In genomic region chr5:38154615-38155204, GRCh38 we compare ENCODE assay signal across 16 cellular contexts.
"Had no signal": no experiment of that assay in that cellular context is flagged by ENCODE, and none has a peak within 500 bp of the region (broad histone marks: within the 10 kb centered on the region; RNA-seq: fewer than 3 reads in every experiment).

No MANE protein-coding gene starts in this region.

- H3K27me3 ChIP-seq: ascending aorta, breast epithelium, pancreas, sigmoid colon, uterus had no signal

- H3K36me3 ChIP-seq: ascending aorta, breast epithelium, heart right ventricle, pancreas, sigmoid colon, uterus had no signal

- ATAC-seq: heart right ventricle, left cardiac atrium, pancreas had no signal

- H3K27ac ChIP-seq: ascending aorta, breast epithelium, heart right ventricle, pancreas, sigmoid colon, uterus had no signal

- FAIRE-seq: frontal cortex, pancreas had no signal

- H3K9me3 ChIP-seq: ascending aorta, breast epithelium, heart right ventricle, pancreas, sigmoid colon, uterus had no signal

- H3K4me1 ChIP-seq: ascending aorta, breast epithelium, heart right ventricle, pancreas, sigmoid colon, uterus had no signal

- H3K4me3 ChIP-seq: ascending aorta, breast epithelium, heart right ventricle, pancreas, sigmoid colon, uterus had no signal

- DNase-seq: activated CD4-positive, alpha-beta T cell treated with anti-CD3 and anti-CD28 coated beads for 1 hour; activated CD4-positive, alpha-beta T cell treated with anti-CD3 and anti-CD28 coated beads, Interleukin-2, amount 50 U/mL, for 4 hours; activated naive CD4-positive, alpha-beta T cell treated with anti-CD3 and anti-CD28 coated beads, Interleukin-2, amount 10 ng/mL, durations not matched to agents 7 days and 5 days; activated T-cell treated with anti-CD3 and anti-CD28 coated beads for 4 hours; cerebellar nuclear complex; effector memory CD4-positive, alpha-beta T cell; heart right ventricle; left cardiac atrium; naive B cell; pancreas; sigmoid colon; stimulated activated CD4-positive, alpha-beta T cell treated with anti-CD3 and anti-CD28 coated beads, Interleukin-1b, Interleukin-23, amount 100 ng/mL, for 48 hours; uterus had no signal
